Comparison of ENCODE assay signal across 9 cellular contexts in the genomic region with DNA sequence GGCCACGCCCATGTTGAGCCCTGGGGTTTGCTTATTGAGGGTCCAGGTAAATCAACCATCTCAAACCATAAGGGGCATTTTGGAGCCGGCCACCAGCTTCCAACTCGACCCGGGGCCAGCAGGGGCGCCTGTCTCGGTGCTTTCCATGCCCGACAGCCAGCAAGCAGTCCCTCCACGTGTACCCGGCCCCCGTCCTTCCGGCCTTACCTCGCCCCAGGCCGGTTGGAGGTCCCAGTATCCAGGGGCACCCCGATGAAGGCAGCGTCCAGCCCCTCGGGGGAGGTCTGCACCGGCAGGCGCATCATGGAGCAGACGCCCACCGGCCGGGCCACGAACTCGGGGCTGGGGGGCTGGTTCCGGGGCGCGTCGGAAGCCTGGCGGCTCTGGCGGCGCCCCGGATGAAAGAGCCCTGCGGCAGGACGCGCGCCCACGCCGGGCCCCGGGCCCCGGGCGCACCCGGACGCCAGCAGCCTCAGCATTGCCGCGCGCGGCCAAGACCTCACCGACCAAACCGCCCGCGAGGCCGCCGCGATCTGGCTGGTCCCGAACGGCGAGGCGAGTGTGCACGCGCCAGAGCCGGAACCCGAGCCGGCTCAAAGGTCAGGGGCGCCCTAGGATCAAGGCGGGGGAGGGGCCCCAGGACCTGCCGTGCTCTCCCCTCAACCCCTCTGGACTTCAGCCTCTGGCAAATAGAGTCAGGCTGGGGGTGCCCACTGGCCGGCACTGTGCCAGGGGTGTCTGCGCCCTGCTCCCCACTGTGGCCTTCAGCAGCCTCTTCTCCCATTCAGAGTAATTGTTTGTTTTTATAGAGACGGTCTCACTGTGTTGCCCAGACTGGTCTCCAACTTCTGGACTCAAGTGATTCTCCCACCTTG. TPM values are rescaled to one million over a fixed set of nuclear protein-coding genes. Genes with fewer than 3 reads are reported as not detected.
A peak's percentile ranks its signal among the peaks of the same experiment; 100 is the strongest.
DNase-seq lines count a peak whose midpoint lies in the region; ATAC-seq and TF ChIP-seq lines count a peak whose summit lies in the region.
"Had no signal": no experiment of that assay in that cellular context is flagged by ENCODE, and none has a peak within 500 bp of the region (broad histone marks: within the 10 kb centered on the region; RNA-seq: fewer than 3 reads in every experiment).

A gene with protein sequence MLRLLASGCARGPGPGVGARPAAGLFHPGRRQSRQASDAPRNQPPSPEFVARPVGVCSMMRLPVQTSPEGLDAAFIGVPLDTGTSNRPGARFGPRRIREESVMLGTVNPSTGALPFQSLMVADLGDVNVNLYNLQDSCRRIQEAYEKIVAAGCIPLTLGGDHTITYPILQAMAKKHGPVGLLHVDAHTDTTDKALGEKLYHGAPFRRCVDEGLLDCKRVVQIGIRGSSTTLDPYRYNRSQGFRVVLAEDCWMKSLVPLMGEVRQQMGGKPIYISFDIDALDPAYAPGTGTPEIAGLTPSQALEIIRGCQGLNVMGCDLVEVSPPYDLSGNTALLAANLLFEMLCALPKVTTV (minus strand): TSS at position 563 of the 875 bp plus-strand sequence. CDS start 84 bp downstream, at position 479.

- H3K9ac ChIP-seq in liver (ENCODE audit: low read depth in 1 of 2, low read length in 2 of 2): peak within 1 kb of the TSS in 1 of 2 donors; percentile 54

- H3K9me3 ChIP-seq in WERI-Rb-1 (ENCODE audit: severe bottlenecking): no peaks in the 10 kb centered on the region
- no peaks in the 10 kb centered on the region for H3K9me3 ChIP-seq in liver (ENCODE audit: control insufficient read depth in 4 of 4, low read length in 3 of 4)

- TF ChIP-seq RAD21 in liver (IDR thresholded peaks at IDR 0.05): peak in 1 of 2 donors; percentile 16

- H3K27me3 ChIP-seq in WERI-Rb-1 (ENCODE audit: insufficient read depth, low read depth, severe bottlenecking) (no peaks in the 10 kb centered on the region), liver (ENCODE audit: control insufficient read depth in 4 of 4, insufficient read depth in 4 of 4, low read length in 3 of 4) (no peaks in the 10 kb centered on the region)

- TF ChIP-seq CTCF in WERI-Rb-1 (IDR thresholded peaks at IDR 0.05; ENCODE audit: low read depth, low read length) (peak; percentile 59), cardiac fibroblast (IDR thresholded peaks at IDR 0.05; ENCODE audit: low read depth, low read length) (peak; percentile 42), liver (IDR thresholded peaks at IDR 0.05; ENCODE audit: low read depth, low read length, missing input control) (peak; percentile 26)

- no peak within 1 kb of the TSS; the same call in 1 of the 2 replicates for H3K27ac ChIP-seq in WERI-Rb-1
- peak within 1 kb of the TSS; percentile 82 to 89 for H3K27ac ChIP-seq in liver (ENCODE audit: low read depth in 1 of 2, low read length in 2 of 2)
- H3K27ac ChIP-seq: C4-2B had no signal

- H3K4me1 ChIP-seq in liver (ENCODE audit: control insufficient read depth in 4 of 4, insufficient read depth in 4 of 4, low read length in 3 of 4): peaks cover 4 to 32% (median 27%) of the 10 kb centered on the region in 4 donors

- no peaks in the 10 kb centered on the region for H3K36me3 ChIP-seq in WERI-Rb-1
- no peaks in the 10 kb centered on the region for H3K36me3 ChIP-seq in liver (ENCODE audit: control insufficient read depth in 4 of 4, insufficient read depth in 3 of 4, low read depth in 1 of 4, low read length in 3 of 4)

- peak; percentile 83 for DNase-seq in DMS53 (lab: John Stamatoyannopoulos, UW)
- no peak for DNase-seq in DMS53 treated with DMSO at 0.1 percent for 48 hours (lab: John Stamatoyannopoulos, UW; ENCODE audit: unreplicated experiment)
- DNase-seq in WERI-Rb-1: peak; percentile 63
- DNase-seq in cardiac fibroblast (ENCODE audit: low read depth in 2 of 2): peak; percentile 31 to 32
- peak; percentile 39 for DNase-seq in stimulated activated CD8-positive, alpha-beta memory T cell treated with anti-CD3 and anti-CD28 coated beads, Interleukin-15, amount 100 ng/mL, for 24 hours (ENCODE audit: low read depth)
- no peak for DNase-seq in middle frontal gyrus (ENCODE audit: extremely low spot score, low spot score)

- peak within 1 kb of the TSS; percentile 42 for H3K4me3 ChIP-seq in WERI-Rb-1 (ENCODE audit: low read depth, low read length)
- H3K4me3 ChIP-seq in cardiac fibroblast (replicated peaks in 1 of 2; ENCODE audit: low read depth in 2 of 2, low read length in 2 of 2): peak within 1 kb of the TSS; percentile 39 to 50
- peak within 1 kb of the TSS; percentile 63 to 87 (median 70) for H3K4me3 ChIP-seq in liver (ENCODE audit: low read depth in 1 of 3, low read length in 3 of 3)

- under 1% methylated on average over 68 of the region's 68 CpGs for WGBS in liver

- ATAC-seq in HG03439 (IDR thresholded peaks at IDR 0.05; ENCODE audit: unreplicated experiment): peak; percentile 54

TF ChIP-seq in liver, 16 proteins besides CTCF, POLR2A, EP300 and RAD21:
- TF ChIP-seq HNF4A (conservative IDR thresholded peaks at IDR 0.05) (peak; percentile 89 to 90), JUND (IDR thresholded peaks at IDR 0.05) (no peak), YY1 (IDR thresholded peaks at IDR 0.05) (peak; percentile 30), FOXA1 (IDR thresholded peaks at IDR 0.05) (no peak), HNF4G (IDR thresholded peaks at IDR 0.05) (peak; percentile 92), EGR1 (IDR thresholded peaks at IDR 0.05; ENCODE audit: low read depth in 2 of 2) (no peak), NR2F2 (IDR thresholded peaks at IDR 0.05) (peak; percentile 37), TAF1 (conservative IDR thresholded peaks at IDR 0.05) (peak; percentile 24), SP1 (IDR thresholded peaks at IDR 0.05) (peak; percentile 82), FOXA2 (IDR thresholded peaks at IDR 0.05) (no peak), RXRA (IDR thresholded peaks at IDR 0.05) (peak; percentile 83 to 86), GABPA (IDR thresholded peaks at IDR 0.05 in 1 of 2, conservative IDR thresholded peaks at IDR 0.05 in 1 of 2) (no peak)
- TF ChIP-seq, protein P1, sequence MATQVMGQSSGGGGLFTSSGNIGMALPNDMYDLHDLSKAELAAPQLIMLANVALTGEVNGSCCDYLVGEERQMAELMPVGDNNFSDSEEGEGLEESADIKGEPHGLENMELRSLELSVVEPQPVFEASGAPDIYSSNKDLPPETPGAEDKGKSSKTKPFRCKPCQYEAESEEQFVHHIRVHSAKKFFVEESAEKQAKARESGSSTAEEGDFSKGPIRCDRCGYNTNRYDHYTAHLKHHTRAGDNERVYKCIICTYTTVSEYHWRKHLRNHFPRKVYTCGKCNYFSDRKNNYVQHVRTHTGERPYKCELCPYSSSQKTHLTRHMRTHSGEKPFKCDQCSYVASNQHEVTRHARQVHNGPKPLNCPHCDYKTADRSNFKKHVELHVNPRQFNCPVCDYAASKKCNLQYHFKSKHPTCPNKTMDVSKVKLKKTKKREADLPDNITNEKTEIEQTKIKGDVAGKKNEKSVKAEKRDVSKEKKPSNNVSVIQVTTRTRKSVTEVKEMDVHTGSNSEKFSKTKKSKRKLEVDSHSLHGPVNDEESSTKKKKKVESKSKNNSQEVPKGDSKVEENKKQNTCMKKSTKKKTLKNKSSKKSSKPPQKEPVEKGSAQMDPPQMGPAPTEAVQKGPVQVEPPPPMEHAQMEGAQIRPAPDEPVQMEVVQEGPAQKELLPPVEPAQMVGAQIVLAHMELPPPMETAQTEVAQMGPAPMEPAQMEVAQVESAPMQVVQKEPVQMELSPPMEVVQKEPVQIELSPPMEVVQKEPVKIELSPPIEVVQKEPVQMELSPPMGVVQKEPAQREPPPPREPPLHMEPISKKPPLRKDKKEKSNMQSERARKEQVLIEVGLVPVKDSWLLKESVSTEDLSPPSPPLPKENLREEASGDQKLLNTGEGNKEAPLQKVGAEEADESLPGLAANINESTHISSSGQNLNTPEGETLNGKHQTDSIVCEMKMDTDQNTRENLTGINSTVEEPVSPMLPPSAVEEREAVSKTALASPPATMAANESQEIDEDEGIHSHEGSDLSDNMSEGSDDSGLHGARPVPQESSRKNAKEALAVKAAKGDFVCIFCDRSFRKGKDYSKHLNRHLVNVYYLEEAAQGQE (IDR thresholded peaks at IDR 0.05): peak; percentile 35
- TF ChIP-seq, protein P2, sequence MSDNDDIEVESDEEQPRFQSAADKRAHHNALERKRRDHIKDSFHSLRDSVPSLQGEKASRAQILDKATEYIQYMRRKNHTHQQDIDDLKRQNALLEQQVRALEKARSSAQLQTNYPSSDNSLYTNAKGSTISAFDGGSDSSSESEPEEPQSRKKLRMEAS (IDR thresholded peaks at IDR 0.05): peak; percentile 33
- TF ChIP-seq, protein P3, sequence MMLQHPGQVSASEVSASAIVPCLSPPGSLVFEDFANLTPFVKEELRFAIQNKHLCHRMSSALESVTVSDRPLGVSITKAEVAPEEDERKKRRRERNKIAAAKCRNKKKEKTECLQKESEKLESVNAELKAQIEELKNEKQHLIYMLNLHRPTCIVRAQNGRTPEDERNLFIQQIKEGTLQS (IDR thresholded peaks at IDR 0.05): no peak
- TF ChIP-seq, protein P4, sequence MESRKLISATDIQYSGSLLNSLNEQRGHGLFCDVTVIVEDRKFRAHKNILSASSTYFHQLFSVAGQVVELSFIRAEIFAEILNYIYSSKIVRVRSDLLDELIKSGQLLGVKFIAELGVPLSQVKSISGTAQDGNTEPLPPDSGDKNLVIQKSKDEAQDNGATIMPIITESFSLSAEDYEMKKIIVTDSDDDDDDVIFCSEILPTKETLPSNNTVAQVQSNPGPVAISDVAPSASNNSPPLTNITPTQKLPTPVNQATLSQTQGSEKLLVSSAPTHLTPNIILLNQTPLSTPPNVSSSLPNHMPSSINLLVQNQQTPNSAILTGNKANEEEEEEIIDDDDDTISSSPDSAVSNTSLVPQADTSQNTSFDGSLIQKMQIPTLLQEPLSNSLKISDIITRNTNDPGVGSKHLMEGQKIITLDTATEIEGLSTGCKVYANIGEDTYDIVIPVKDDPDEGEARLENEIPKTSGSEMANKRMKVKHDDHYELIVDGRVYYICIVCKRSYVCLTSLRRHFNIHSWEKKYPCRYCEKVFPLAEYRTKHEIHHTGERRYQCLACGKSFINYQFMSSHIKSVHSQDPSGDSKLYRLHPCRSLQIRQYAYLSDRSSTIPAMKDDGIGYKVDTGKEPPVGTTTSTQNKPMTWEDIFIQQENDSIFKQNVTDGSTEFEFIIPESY (IDR thresholded peaks at IDR 0.05): no peak

RNA-seq across cellular contexts. Expression of the gene that starts here (rescaled TPM):
- total RNA-seq in liver: 10 to 100 TPM; 33.3 to 83.6 TPM
- polyA plus RNA-seq in liver: 10 to 100 TPM; 31.9 to 48.0 TPM

Comparison
In these comparisons a context has a peak if more than half of its experiments do, and no peak if none do; other contexts are left out.
1. DNase-seq: peak in DMS53 (single experiment), WERI-Rb-1 (single experiment), cardiac fibroblast (2 of 2) and stimulated activated CD8-positive, alpha-beta memory T cell treated with anti-CD3 and anti-CD28 coated beads, Interleukin-15, amount 100 ng/mL, for 24 hours (single experiment); none in DMS53 treated with DMSO at 0.1 percent for 48 hours (single experiment) and middle frontal gyrus (single experiment).
2. Peak in every context shown above with its lines, with median percentiles within 50 percentile points of each other: H3K4me3 ChIP-seq and CTCF ChIP-seq.